In the genomic region with DNA sequence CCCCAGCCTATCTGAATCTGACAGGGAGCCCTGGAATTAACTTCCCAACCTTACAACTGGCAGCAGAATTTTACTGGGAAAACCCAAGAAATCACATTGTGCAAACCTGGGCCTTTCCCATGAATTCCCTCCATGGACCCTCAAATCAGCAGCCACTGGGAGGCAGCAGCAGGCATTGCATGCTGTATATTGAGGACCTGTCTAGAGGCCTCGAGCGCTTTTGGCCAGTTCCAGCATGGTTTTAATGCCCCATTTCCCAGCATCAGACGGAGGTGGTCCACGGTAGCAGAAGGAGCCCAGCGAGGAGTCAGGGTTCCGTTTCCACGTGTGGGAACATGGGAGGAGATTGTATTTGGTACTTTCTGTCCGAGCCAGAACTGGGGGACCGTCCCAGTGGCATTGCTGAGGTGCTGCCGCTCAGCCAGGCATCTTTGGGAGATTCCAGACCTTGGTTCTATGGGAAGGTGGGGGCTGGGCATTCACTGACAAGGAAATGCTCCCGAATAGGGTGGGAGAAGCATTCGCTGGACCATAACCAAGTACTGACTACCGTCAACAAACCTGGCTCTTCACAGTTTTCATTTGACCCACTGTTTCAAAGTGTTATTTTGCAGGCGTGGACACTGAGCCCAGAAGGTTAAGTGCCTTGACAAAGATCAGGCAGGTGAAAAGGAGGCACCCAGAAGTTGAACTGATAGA, we compare ENCODE assay signal across 10 cellular contexts. TPM values are rescaled to one million over a fixed set of nuclear protein-coding genes. Genes with fewer than 3 reads are reported as not detected.
DNase-seq lines count a peak whose midpoint lies in the region; ATAC-seq and TF ChIP-seq lines count a peak whose summit lies in the region.
"Had no signal": no experiment of that assay in that cellular context is flagged by ENCODE, and none has a peak within 500 bp of the region (broad histone marks: within the 10 kb centered on the region; RNA-seq: fewer than 3 reads in every experiment).

No MANE protein-coding gene starts in this region.

- no peaks in the 10 kb centered on the region for H3K9me3 ChIP-seq in adrenal gland (replicated peaks in 1 of 3)

- ATAC-seq in Right ventricle myocardium inferior = no peak

- no peak overlapping the region for H3K4me3 ChIP-seq in adrenal gland

- TF ChIP-seq CTCF in GM10248 (IDR thresholded peaks at IDR 0.05; ENCODE audit: control extremely low read depth, extremely low read depth, low read depth, missing control alignments) (peak; percentile 10), progenitor cell of endocrine pancreas (IDR thresholded peaks at IDR 0.05; ENCODE audit: unreplicated experiment) (peak; percentile 43), adrenal gland (IDR thresholded peaks at IDR 0.05) (no peak)

- H3K4me1 Mint-ChIP-seq in progenitor cell of endocrine pancreas (ENCODE audit: low read depth) = peaks cover 6% of the 10 kb centered on the region

- H3K27me3 Mint-ChIP-seq in progenitor cell of endocrine pancreas = peaks cover 14% of the 10 kb centered on the region

- H3K27me3 ChIP-seq in adrenal gland = no peaks in the 10 kb centered on the region

- TF ChIP-seq POLR2A in adrenal gland (IDR thresholded peaks at IDR 0.05) = no peak

- no peak overlapping the region for H3K4me3 Mint-ChIP-seq in progenitor cell of endocrine pancreas (ENCODE audit: low read depth)
- H3K4me3 Mint-ChIP-seq: stimulated activated naive CD8-positive, alpha-beta T cell treated with anti-CD3 and anti-CD28 coated beads, Interleukin-15, Interleukin-2, amounts not matched to agents 100 ng/mL and 50 ng/mL, for 24 hours had no signal

- H3K36me3 ChIP-seq in adrenal gland (replicated peaks in 1 of 2) = no peaks in the 10 kb centered on the region

- peaks cover under 1% of the 10 kb centered on the region for H3K36me3 Mint-ChIP-seq in progenitor cell of endocrine pancreas (ENCODE audit: insufficient read depth)

- no peak overlapping the region for H3K27ac ChIP-seq in adrenal gland

- CTCF ChIA-PET in GM10248 (lab: Yijun Ruan, JAX) = no interaction called here

- intact Hi-C loops in adrenal gland (cut with DNase I) (no loop called here), Right ventricle myocardium inferior (cut with DNase I) (no loop called here)

- WGBS in adrenal gland, 4 donors = 70 to 82% (median 79%) methylated on average over 10 to 14 of the region's 14 CpGs

- H3K9me3 Mint-ChIP-seq in progenitor cell of endocrine pancreas (ENCODE audit: low read depth) = peaks cover 1% of the 10 kb centered on the region
- H3K9me3 Mint-ChIP-seq: stimulated activated naive CD8-positive, alpha-beta T cell treated with anti-CD3 and anti-CD28 coated beads, Interleukin-15, Interleukin-2, amounts not matched to agents 100 ng/mL and 50 ng/mL, for 24 hours had no signal

- H3K4me1 ChIP-seq in adrenal gland (replicated peaks in 1 of 2) = no peaks in the 10 kb centered on the region

- POLR2A ChIA-PET in GM10248 (lab: Yijun Ruan, JAX) = no interaction called here

- DNase-seq in GM10248 (ENCODE audit: extremely low spot score) (no peak), NCI-H2107 treated with DMSO at 0.1 percent for 48 hours (lab: John Stamatoyannopoulos, UW; ENCODE audit: unreplicated experiment) (peak; percentile 93), dermis microvascular lymphatic vessel endothelial cell (ENCODE audit: low read depth in 2 of 2) (peak; percentile 12 to 31), progenitor cell of endocrine pancreas (ENCODE audit: low spot score, unreplicated experiment) (no peak), adrenal gland (no peak), Right ventricle myocardium inferior (ENCODE audit: missing footprints) (no peak), T-helper 9 cell (no peak)
- DNase-seq: activated T-cell treated with anti-CD3 and anti-CD28 coated beads, Interleukin-2, amount 50 U/mL, for 1 hour; kidney glomerular epithelial cell had no signal

- no peak overlapping the region for H3K27ac Mint-ChIP-seq in progenitor cell of endocrine pancreas
- H3K27ac Mint-ChIP-seq: stimulated activated naive CD8-positive, alpha-beta T cell treated with anti-CD3 and anti-CD28 coated beads, Interleukin-15, Interleukin-2, amounts not matched to agents 100 ng/mL and 50 ng/mL, for 24 hours had no signal

RNA-seq across cellular contexts. Expression of gene BMP8A, which starts 15.9 kb away (rescaled TPM):
- total RNA-seq in dermis microvascular lymphatic vessel endothelial cell (0.13 TPM in 2 replicates), progenitor cell of endocrine pancreas (0.67 and 0.71 TPM in 2 replicates), adrenal gland (1 to 10 TPM in 4 of 8 donors, under 1 TPM in 4; 0.18 to 1.7 (median 0.81) TPM), Right ventricle myocardium inferior (0.22 TPM)
- under 1 TPM in 2 of 3 donors, not detected in 1; 0.09 to 0.24 TPM for polyA plus RNA-seq in adrenal gland

Comparison
In these comparisons a context has a peak if more than half of its experiments do, and no peak if none do; other contexts are left out.
1. DNase-seq: peak in NCI-H2107 treated with DMSO at 0.1 percent for 48 hours (single experiment) and dermis microvascular lymphatic vessel endothelial cell (2 of 2); none in GM10248 (single experiment), progenitor cell of endocrine pancreas (single experiment), adrenal gland (0 of 7), Right ventricle myocardium inferior (single experiment) and T-helper 9 cell (single experiment).
2. CTCF ChIP-seq: peak in GM10248 (single experiment) and progenitor cell of endocrine pancreas (single experiment); none in adrenal gland (0 of 6).